Comparison of ENCODE assay signal across 11 cellular contexts in the genomic region with DNA sequence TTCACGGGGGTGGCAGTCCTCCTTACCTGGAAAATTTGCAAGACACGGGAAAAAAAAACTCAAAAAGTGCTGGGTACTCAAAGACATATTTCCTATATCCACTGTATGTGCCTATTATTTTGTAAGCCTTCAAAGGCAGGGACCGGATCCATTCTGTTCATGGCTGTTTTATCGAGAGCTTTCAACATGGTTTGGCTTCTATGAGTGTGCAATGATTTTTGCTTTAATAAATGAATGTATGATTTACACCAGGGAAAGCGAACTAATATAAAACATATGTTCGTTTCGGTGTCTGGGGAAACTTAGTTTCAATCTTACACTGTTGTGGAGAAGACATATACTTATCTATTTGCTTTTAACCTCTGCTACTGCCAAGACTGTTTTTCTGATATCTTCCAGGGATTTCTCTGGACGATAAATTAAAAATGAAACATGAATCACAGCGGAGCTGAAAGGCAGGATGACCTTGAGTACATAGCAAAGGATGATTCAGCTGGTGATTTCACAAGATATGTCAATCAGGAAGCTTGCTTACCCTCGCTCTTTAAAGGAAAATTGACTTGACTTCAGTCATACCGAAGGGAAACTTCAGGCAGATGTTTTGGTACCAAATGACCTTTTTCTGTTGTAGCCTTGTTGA. TPM values are rescaled to one million over a fixed set of nuclear protein-coding genes. Genes with fewer than 3 reads are reported as not detected.
A peak's percentile ranks its signal among the peaks of the same experiment; 100 is the strongest.
DNase-seq lines count a peak whose midpoint lies in the region; ATAC-seq, FAIRE-seq and TF ChIP-seq lines count a peak whose summit lies in the region.
"Had no signal": no experiment of that assay in that cellular context is flagged by ENCODE, and none has a peak within 500 bp of the region (broad histone marks: within the 10 kb centered on the region; RNA-seq: fewer than 3 reads in every experiment).

No MANE protein-coding gene starts in this region.

- DNase-seq in 8988T: peak; percentile 14
- DNase-seq in LHCN-M2 (ENCODE audit: low read depth): peak; percentile 81
- DNase-seq in bronchial epithelial cell (ENCODE audit: low read depth): peak; percentile 87
- DNase-seq in kidney glomerular epithelial cell (lab: John Stamatoyannopoulos, UW): peak; percentile 25
- no peak for DNase-seq in D721Med (ENCODE audit: insufficient read length, low spot score)
- DNase-seq in activated CD4-positive, alpha-beta T cell treated with anti-CD3 and anti-CD28 coated beads for 48 hours: no peak
- no peak for DNase-seq in GM12891 (ENCODE audit: insufficient read length, low spot score)
- DNase-seq: NCI-H510A, T-helper 17 cell, upper lobe of left lung had no signal

- no peak for TF ChIP-seq POLR2A in GM12891 (IDR thresholded peaks at IDR 0.05; ENCODE audit: low read depth, low read length)

- no peak for FAIRE-seq in bronchial epithelial cell (lab: Jason Lieb, UNC)
- FAIRE-seq in D721Med (lab: Jason Lieb, UNC): no peak
- no peak for FAIRE-seq in GM12891 (lab: Jason Lieb, UNC)

- TF ChIP-seq CTCF in bronchial epithelial cell (IDR thresholded peaks at IDR 0.05; ENCODE audit: insufficient read depth, low read length, severe bottlenecking) (no peak), D721Med (IDR thresholded peaks at IDR 0.05; ENCODE audit: insufficient read depth, missing control alignments) (no peak)

- no peaks in the 10 kb centered on the region for H3K36me3 ChIP-seq in bronchial epithelial cell (ENCODE audit: control insufficient read depth, insufficient read depth, low read length)
- H3K36me3 ChIP-seq: upper lobe of left lung had no signal

- H3K27me3 ChIP-seq in bronchial epithelial cell (ENCODE audit: control insufficient read depth, insufficient read depth, low read length): no peaks in the 10 kb centered on the region
- H3K27me3 ChIP-seq: upper lobe of left lung had no signal

- H3K4me3 ChIP-seq in bronchial epithelial cell (ENCODE audit: low read depth, low read length): no peak overlapping the region
- H3K4me3 ChIP-seq: upper lobe of left lung had no signal

- no peak for ATAC-seq in GM18909 (IDR thresholded peaks at IDR 0.05; ENCODE audit: poor library complexity, unreplicated experiment)
- ATAC-seq: T-helper 17 cell had no signal

TF ChIP-seq in GM12891, 5 proteins besides CTCF, POLR2A, EP300 and RAD21:
- TF ChIP-seq SPI1 (IDR thresholded peaks at IDR 0.05; ENCODE audit: low read depth, low read length) (no peak), PAX5 (IDR thresholded peaks at IDR 0.05; ENCODE audit: insufficient read depth, low read length, severe bottlenecking) (no peak), POU2F2 (IDR thresholded peaks at IDR 0.05; ENCODE audit: low read depth, low read length) (no peak), TAF1 (IDR thresholded peaks at IDR 0.05; ENCODE audit: low read depth, low read length) (no peak), POLR2AphosphoS5 (IDR thresholded peaks at IDR 0.05; ENCODE audit: low read depth, low read length) (no peak)

RNA-seq across cellular contexts. Expression of a gene that starts 14.7 kb away (rescaled TPM):
- total RNA-seq in LHCN-M2 (2014; rRNA removed) (0.71 and 0.92 TPM in 2 replicates), bronchial epithelial cell (0.38 and 1.1 TPM in 2 replicates)
- 0.56 TPM for polyA plus RNA-seq in LHCN-M2 (2012)
- polyA plus RNA-seq in GM12891 (2012; ENCODE audit: low read depth, missing spikeins): not detected
- total RNA-seq: T-helper 17 cell had no signal

Comparison
In these comparisons a context has a peak if more than half of its experiments do, and no peak if none do; other contexts are left out.
1. DNase-seq: peak in 8988T (single experiment), LHCN-M2 (single experiment), bronchial epithelial cell (single experiment) and kidney glomerular epithelial cell (single experiment); none in D721Med (single experiment), activated CD4-positive, alpha-beta T cell treated with anti-CD3 and anti-CD28 coated beads for 48 hours (single experiment) and GM12891 (single experiment).